12 cellular contexts compared by ENCODE assay signal in genomic region chr3:114880078-114880477, GRCh38.
DNase-seq lines count a peak whose midpoint lies in the region; ATAC-seq and TF ChIP-seq lines count a peak whose summit lies in the region.
"Had no signal": no experiment of that assay in that cellular context is flagged by ENCODE, and none has a peak within 500 bp of the region (broad histone marks: within the 10 kb centered on the region; RNA-seq: fewer than 3 reads in every experiment).

No MANE protein-coding gene starts in this region.

- intact Hi-C loops in left lung (cut with DNase I): no loop called here

- H2AFZ ChIP-seq in Karpas-422 (ENCODE audit: low read length): no peak overlapping the region

- no peak overlapping the region for H3K4me2 ChIP-seq in Karpas-422 (ENCODE audit: low read depth, low read length, poor library complexity, severe bottlenecking)

- no peak overlapping the region for H3K9ac ChIP-seq in Karpas-422 (ENCODE audit: low read length)

- no peaks in the 10 kb centered on the region for H3K4me1 Mint-ChIP-seq in activated T-helper 17 cell treated with anti-CD3 and anti-CD28 coated beads, Interleukin-2, amount 50 U/mL, for 72 hours

- no peak overlapping the region for H3K27ac Mint-ChIP-seq in activated T-helper 17 cell treated with anti-CD3 and anti-CD28 coated beads, Interleukin-2, amount 50 U/mL, for 72 hours
- H3K27ac Mint-ChIP-seq: activated CD4-positive, alpha-beta memory T cell treated with anti-CD3 and anti-CD28 coated beads, Interleukin-2, amount 10 ng/mL, durations not matched to agents 7 days and 5 days; activated naive CD4-positive, alpha-beta T cell treated with anti-CD3 and anti-CD28 coated beads, Interleukin-2, amount 50 U/mL, for 24 hours; IgD-negative memory B cell; memory B cell had no signal

- no peak for TF ChIP-seq CTCF in left lung (IDR thresholded peaks at IDR 0.05)

- peak; percentile 38 for ATAC-seq in activated T-helper 17 cell treated with anti-CD3 and anti-CD28 coated beads, Interleukin-2, amount 50 U/mL, for 72 hours (replicated peaks)
- ATAC-seq in left lung (peak; percentile 64), GM19324 (IDR thresholded peaks at IDR 0.05; ENCODE audit: low FRiP score, unreplicated experiment) (no peak)

- H3K27me3 ChIP-seq in left lung (no peaks in the 10 kb centered on the region), Karpas-422 (ENCODE audit: low read length) (no peaks in the 10 kb centered on the region)

- peaks cover 12 to 16% of the 10 kb centered on the region in 2 donors for H3K4me1 ChIP-seq in left lung
- H3K4me1 ChIP-seq in Karpas-422 (ENCODE audit: low read length): no peaks in the 10 kb centered on the region

- H3K27me3 Mint-ChIP-seq in activated T-helper 17 cell treated with anti-CD3 and anti-CD28 coated beads, Interleukin-2, amount 50 U/mL, for 72 hours: no peaks in the 10 kb centered on the region
- H3K27me3 Mint-ChIP-seq: activated CD4-positive, alpha-beta memory T cell treated with anti-CD3 and anti-CD28 coated beads, Interleukin-2, amount 10 ng/mL, durations not matched to agents 7 days and 5 days; activated naive CD4-positive, alpha-beta T cell treated with anti-CD3 and anti-CD28 coated beads, Interleukin-2, amount 50 U/mL, for 24 hours; IgD-negative memory B cell; memory B cell had no signal

- no peaks in the 10 kb centered on the region for H3K36me3 Mint-ChIP-seq in activated T-helper 17 cell treated with anti-CD3 and anti-CD28 coated beads, Interleukin-2, amount 50 U/mL, for 72 hours (ENCODE audit: low read depth)

- H3K36me3 ChIP-seq in left lung (no peaks in the 10 kb centered on the region), Karpas-422 (ENCODE audit: insufficient read depth, low read length) (no peaks in the 10 kb centered on the region)

- no peaks in the 10 kb centered on the region for H3K79me2 ChIP-seq in Karpas-422 (ENCODE audit: low read length)

- H4K20me1 ChIP-seq in Karpas-422 (ENCODE audit: insufficient read depth, low read depth, low read length): no peaks in the 10 kb centered on the region

- H3K4me3 Mint-ChIP-seq in activated T-helper 17 cell treated with anti-CD3 and anti-CD28 coated beads, Interleukin-2, amount 50 U/mL, for 72 hours: no peak overlapping the region
- H3K4me3 Mint-ChIP-seq: activated CD4-positive, alpha-beta memory T cell treated with anti-CD3 and anti-CD28 coated beads, Interleukin-2, amount 10 ng/mL, durations not matched to agents 7 days and 5 days; activated naive CD4-positive, alpha-beta T cell treated with anti-CD3 and anti-CD28 coated beads, Interleukin-2, amount 50 U/mL, for 24 hours; IgD-negative memory B cell; memory B cell had no signal

- H3K9me3 ChIP-seq in left lung: no peaks in the 10 kb centered on the region
- H3K9me3 ChIP-seq in Karpas-422 (ENCODE audit: low read length): no peaks in the 10 kb centered on the region

- H3K4me3 ChIP-seq in left lung (no peak overlapping the region), Karpas-422 (ENCODE audit: low read length) (no peak overlapping the region)

- H3K9me2 ChIP-seq in Karpas-422 (replicated peaks; ENCODE audit: insufficient read depth, low read length): no peaks in the 10 kb centered on the region

- DNase-seq in COR-L47 (lab: John Stamatoyannopoulos, UW) (peak; percentile 96), NCI-H1417 treated with DMSO at 0.1 percent for 48 hours (lab: John Stamatoyannopoulos, UW) (peak; percentile 77), left lung (peak in 1 of 2 donors; percentile 12), Karpas-422 (no peak), HuH-7.5 (ENCODE audit: low spot score) (no peak)
- DNase-seq in activated CD4-positive, alpha-beta T cell treated with anti-CD3 and anti-CD28 coated beads, Interleukin-2, amount 50 U/mL, for 1 hour: no peak
- DNase-seq: activated CD4-positive, alpha-beta memory T cell treated with anti-CD3 and anti-CD28 coated beads, Interleukin-2, amount 10 ng/mL, durations not matched to agents 7 days and 5 days had no signal

- no peaks in the 10 kb centered on the region for H3K9me3 Mint-ChIP-seq in activated T-helper 17 cell treated with anti-CD3 and anti-CD28 coated beads, Interleukin-2, amount 50 U/mL, for 72 hours
- H3K9me3 Mint-ChIP-seq: activated CD4-positive, alpha-beta memory T cell treated with anti-CD3 and anti-CD28 coated beads, Interleukin-2, amount 10 ng/mL, durations not matched to agents 7 days and 5 days; activated naive CD4-positive, alpha-beta T cell treated with anti-CD3 and anti-CD28 coated beads, Interleukin-2, amount 50 U/mL, for 24 hours; IgD-negative memory B cell; memory B cell had no signal

- H3K27ac ChIP-seq in left lung: no peak overlapping the region
- no peak overlapping the region for H3K27ac ChIP-seq in Karpas-422 (ENCODE audit: low read length)

Comparison
In these comparisons a context has a peak if more than half of its experiments do, and no peak if none do; other contexts are left out.
1. DNase-seq: peak in COR-L47 (single experiment) and NCI-H1417 treated with DMSO at 0.1 percent for 48 hours (single experiment); none in activated CD4-positive, alpha-beta T cell treated with anti-CD3 and anti-CD28 coated beads, Interleukin-2, amount 50 U/mL, for 1 hour (single experiment), Karpas-422 (single experiment) and HuH-7.5 (single experiment).